18 cellular contexts compared by ENCODE assay signal in genomic region chr2:65565681-65566080, GRCh38.
DNase-seq lines count a peak whose midpoint lies in the region; ATAC-seq lines count a peak whose summit lies in the region.
"Had no signal": no experiment of that assay in that cellular context is flagged by ENCODE, and none has a peak within 500 bp of the region (broad histone marks: within the 10 kb centered on the region; RNA-seq: fewer than 3 reads in every experiment).

No MANE protein-coding gene starts in this region.

- H3K27me3 Mint-ChIP-seq in stimulated activated naive CD8-positive, alpha-beta T cell treated with anti-CD3 and anti-CD28 coated beads, Interleukin-15, amount 100 ng/mL, for 72 hours = peaks cover 17% of the 10 kb centered on the region

- H2AK5ac ChIP-seq in mesendoderm (ENCODE audit: low read length) = no peak overlapping the region

- no peaks in the 10 kb centered on the region for H3K79me2 ChIP-seq in mesendoderm (ENCODE audit: control insufficient read depth, insufficient read depth, low read length)

- H3K4ac ChIP-seq in mesendoderm (ENCODE audit: low read depth, low read length) = no peak overlapping the region

- H3K36me3 ChIP-seq in mesendoderm (ENCODE audit: control insufficient read depth, insufficient read depth, low read length) = no peaks in the 10 kb centered on the region

- no peak overlapping the region for H3K18ac ChIP-seq in mesendoderm (ENCODE audit: low read length)

- peak overlapping the region in 1 of 2 donors; percentile 56 for H3K27ac Mint-ChIP-seq in stimulated activated naive CD8-positive, alpha-beta T cell treated with anti-CD3 and anti-CD28 coated beads, Interleukin-15, amount 100 ng/mL, for 72 hours

- H3K4me1 ChIP-seq in mesendoderm (ENCODE audit: control insufficient read depth, low read depth, low read length) = peaks cover 3% of the 10 kb centered on the region

- no peak overlapping the region for H3K4me2 ChIP-seq in mesendoderm (ENCODE audit: low read length)

- no peak overlapping the region for H4K8ac ChIP-seq in mesendoderm (ENCODE audit: low read depth, low read length)

- DNase-seq in DMS 273 (lab: John Stamatoyannopoulos, UW; ENCODE audit: unreplicated experiment) (peak; percentile 38), DMS 273 treated with DMSO at 0.1 percent for 48 hours (lab: John Stamatoyannopoulos, UW) (no peak), epithelial cell of prostate (ENCODE audit: low read depth, low spot score) (no peak), mesendoderm (no peak), GF-D8 (lab: John Stamatoyannopoulos, UW) (no peak), pons (ENCODE audit: low spot score) (no peak), COLO829 (ENCODE audit: low spot score) (no peak)
- no peak for DNase-seq in stimulated activated naive CD8-positive, alpha-beta T cell treated with anti-CD3 and anti-CD28 coated beads, Interleukin-15, amount 100 ng/mL, for 72 hours
- DNase-seq: COR-L47, GOT3, KG1, NCI-H1092, NCI-H2107, NCI-H345, NCI-H526 treated with DMSO at 0.1 percent for 48 hours, OCI-M1, RPMI8226 had no signal

- H2BK15ac ChIP-seq in mesendoderm (replicated peaks; ENCODE audit: low read depth) = no peak overlapping the region

- H3K23ac ChIP-seq in mesendoderm (ENCODE audit: low read length) = no peak overlapping the region

- no peaks in the 10 kb centered on the region for H3K79me1 ChIP-seq in mesendoderm (ENCODE audit: low read length)

- no peaks in the 10 kb centered on the region for H3K27me3 ChIP-seq in mesendoderm (ENCODE audit: insufficient read depth, low read length, poor library complexity)

- peaks cover 8% of the 10 kb centered on the region for H3K4me1 Mint-ChIP-seq in stimulated activated naive CD8-positive, alpha-beta T cell treated with anti-CD3 and anti-CD28 coated beads, Interleukin-15, amount 100 ng/mL, for 72 hours

- peak overlapping the region; percentile 57 for H3K56ac ChIP-seq in mesendoderm (ENCODE audit: low read length)

- no peak overlapping the region for H4K5ac ChIP-seq in mesendoderm (ENCODE audit: low read length)

- H3K4me3 ChIP-seq in mesendoderm (ENCODE audit: low read length) = no peak overlapping the region

- no peak overlapping the region for H2BK5ac ChIP-seq in mesendoderm (ENCODE audit: low read length)

- no peak overlapping the region for H3K4me3 Mint-ChIP-seq in stimulated activated naive CD8-positive, alpha-beta T cell treated with anti-CD3 and anti-CD28 coated beads, Interleukin-15, amount 100 ng/mL, for 72 hours

- peak; percentile 43 for ATAC-seq in stimulated activated naive CD8-positive, alpha-beta T cell treated with anti-CD3 and anti-CD28 coated beads, Interleukin-15, amount 100 ng/mL, for 72 hours

- WGBS in mesendoderm (ENCODE audit: extremely low coverage, insufficient coverage, low lambda C conversion rate) = no CpG with 5 or more reads among the region's 8 CpGs

- no peak overlapping the region for H3K9ac ChIP-seq in mesendoderm (ENCODE audit: low read length)

- peak overlapping the region; percentile 96 for H3K27ac ChIP-seq in epithelial cell of prostate
- no peak overlapping the region for H3K27ac ChIP-seq in mesendoderm (ENCODE audit: low read depth, low read length)
- H3K27ac ChIP-seq: 22Rv1 had no signal

- H3K9me3 Mint-ChIP-seq in stimulated activated naive CD8-positive, alpha-beta T cell treated with anti-CD3 and anti-CD28 coated beads, Interleukin-15, amount 100 ng/mL, for 72 hours = no peaks in the 10 kb centered on the region

- H2BK120ac ChIP-seq in mesendoderm (ENCODE audit: low read depth, low read length) = no peak overlapping the region
